8 cellular contexts compared by ENCODE assay signal in genomic region chr1:180501865-180502360, GRCh38. TPM values are rescaled to one million over a fixed set of nuclear protein-coding genes. Genes with fewer than 3 reads are reported as not detected.
A peak's percentile ranks its signal among the peaks of the same experiment; 100 is the strongest.
DNase-seq lines count a peak whose midpoint lies in the region; ATAC-seq, FAIRE-seq and TF ChIP-seq lines count a peak whose summit lies in the region.

No MANE protein-coding gene starts in this region.

- in situ Hi-C loops in HepG2 (cut with HindIII; ENCODE audit: extremely low pct_ligation_motif_present, low pct_unique_long_range_greater_than_20kb), result loop anchor here (25.0 kb wide), 1 partner anchor 635 kb away; no protein-coding TSS in a partner anchor
- in situ Hi-C loops in transverse colon (cut with MboI; ENCODE audit: low pct_ligation_motif_present in 1 of 4, low pct_unique_long_range_greater_than_20kb in 1 of 4, low sequenced_read_pairs in 3 of 4), result loop anchor here in 3 of 4 donors (25.0 kb wide), 1 partner anchor 660 kb away; no protein-coding TSS in a partner anchor

- H3K79me2 ChIP-seq in HepG2 (ENCODE audit: insufficient read depth, low read length), result peaks cover 31% of the 10 kb centered on the region

- TF ChIP-seq POLR2A in HepG2 (IDR thresholded peaks at IDR 0.05; ENCODE audit: insufficient read depth in 1 of 2, low read depth in 2 of 2, low read length in 2 of 2), result no peak
- TF ChIP-seq POLR2A in transverse colon (IDR thresholded peaks at IDR 0.05), result no peak

- no peak for FAIRE-seq in HepG2 (lab: Jason Lieb, UNC)

- no peak for ATAC-seq in Right ventricle myocardium inferior
- ATAC-seq in Right ventricle myocardium superior (ENCODE audit: poor library complexity), result no peak
- ATAC-seq in HG02642 (IDR thresholded peaks at IDR 0.05; ENCODE audit: poor library complexity, unreplicated experiment), result peak; percentile 36
- ATAC-seq in HepG2, result peak; percentile 75; the same call in 2 of the 3 replicates

- CTCF ChIA-PET in HepG2 (lab: Yijun Ruan, JAX; ENCODE audit: low intra/inter-chr PET ratio, low total read pairs), result no interaction called here

- H3K4me3 ChIP-seq in adipocyte (ENCODE audit: low read length) (peak overlapping the region; percentile 97), HepG2 (replicated peaks in 1 of 3; ENCODE audit: insufficient read depth in 1 of 3, low read depth in 2 of 3, low read length in 3 of 3) (peak overlapping the region; percentile 73 to 90 (median 73)), transverse colon (peak overlapping the region; percentile 54 to 85 (median 66))

- H3K27ac ChIP-seq in HepG2 (ENCODE audit: extremely low read length, insufficient read depth, low read length) (peak overlapping the region; percentile 93), transverse colon (peak overlapping the region; percentile 90 to 96 (median 94))

- no peak for TF ChIP-seq EP300 in HepG2 (IDR thresholded peaks at IDR 0.05; ENCODE audit: low read depth in 2 of 2, low read length in 2 of 2)
- no peak for TF ChIP-seq EP300 in HepG2 (CRISPR knock-in tag; IDR thresholded peaks at IDR 0.05; ENCODE audit: borderline replicate concordance)
- TF ChIP-seq EP300 in transverse colon (IDR thresholded peaks at IDR 0.05; ENCODE audit: low read depth), result no peak

- no TSS peak for BruUV-seq in HepG2 (replicated peaks; lab: Mats Ljungman, UMichigan)

- H2AFZ ChIP-seq in HepG2 (ENCODE audit: low read length), result no peak overlapping the region

- DNase-seq in Right ventricle myocardium inferior (ENCODE audit: missing footprints) (peak; percentile 70), Right ventricle myocardium superior (no peak), NCI-H146 treated with DMSO at 0.1 percent for 48 hours (lab: John Stamatoyannopoulos, UW; ENCODE audit: unreplicated experiment) (peak; percentile 82), adipocyte (ENCODE audit: low read depth) (no peak), HepG2 (ENCODE audit: low spot score) (no peak), transverse colon (no peak), NCI-H82 treated with DMSO at 0.1 percent for 48 hours (lab: John Stamatoyannopoulos, UW; ENCODE audit: unreplicated experiment) (no peak)

- no peaks in the 10 kb centered on the region for H4K20me1 ChIP-seq in HepG2 (ENCODE audit: insufficient read depth, low read length)

- no peak for TF ChIP-seq RAD21 in HepG2 (CRISPR knock-in tag; IDR thresholded peaks at IDR 0.05)

- no peaks in the 10 kb centered on the region for H3K9me3 ChIP-seq in adipocyte (ENCODE audit: control insufficient read depth, low read length)
- no peaks in the 10 kb centered on the region for H3K9me3 ChIP-seq in HepG2 (ENCODE audit: low read length)
- H3K9me3 ChIP-seq in transverse colon, result no peaks in the 10 kb centered on the region

- H3K27me3 ChIP-seq in adipocyte (replicated peaks; ENCODE audit: control insufficient read depth, insufficient read depth, low read length) (no peaks in the 10 kb centered on the region), HepG2 (ENCODE audit: control insufficient read depth in 1 of 2, insufficient read depth in 2 of 2, low read length in 2 of 2) (no peaks in the 10 kb centered on the region; a peak in 1 of 5 replicates), transverse colon (no peaks in the 10 kb centered on the region)

- POLR2A ChIA-PET in HepG2 (lab: Yijun Ruan, JAX), result interaction anchor here (0.8 to 3.4 kb wide), 8 partner anchors 9 to 521 kb away, joined by 3 to 23 read pairs (median 5); partner anchors contain the start of genes STX6 and XPR1

- WGBS in HepG2 (ENCODE audit: low lambda C conversion rate), result 1% methylated on average over 2 of the region's 18 CpGs
- 0 to 1% methylated on average over 1 to 18 of the region's 18 CpGs for WGBS in transverse colon (ENCODE audit: low coverage in 1 of 2), 2 donors

- H3K4me1 ChIP-seq in adipocyte (ENCODE audit: control insufficient read depth, insufficient read depth, low read length) (peaks cover 26% of the 10 kb centered on the region), HepG2 (ENCODE audit: insufficient read depth, low read length) (peaks cover 48% of the 10 kb centered on the region), transverse colon (peaks cover 5 to 28% (median 14%) of the 10 kb centered on the region in 4 donors)

- H3K36me3 ChIP-seq in adipocyte (ENCODE audit: control insufficient read depth, insufficient read depth, low read length, severe bottlenecking), result peaks cover 3% of the 10 kb centered on the region
- H3K36me3 ChIP-seq in HepG2 (replicated peaks in 1 of 2; ENCODE audit: control insufficient read depth in 1 of 2, insufficient read depth in 2 of 2, low read length in 2 of 2), result 0 out of 5 replicates have a peak, but pooled peaks cover 0 to 6% of the 10 kb centered on the region in 2 experiments
- H3K36me3 ChIP-seq in transverse colon, result no peaks in the 10 kb centered on the region

- H3K4me2 ChIP-seq in HepG2 (ENCODE audit: low read depth, low read length), result peak overlapping the region; percentile 90

- H3K9ac ChIP-seq in adipocyte (ENCODE audit: low read length) (peak overlapping the region; percentile 96), HepG2 (ENCODE audit: insufficient read depth, low read depth, low read length) (peak overlapping the region; percentile 86)

- intact Hi-C loops in Right ventricle myocardium inferior (cut with DNase I) (loop anchor here (10.0 kb wide), 1 partner anchor 533 kb away; the partner anchor contains the start of gene MR1), Right ventricle myocardium superior (cut with DNase I) (no loop called here), HepG2 (cut with micrococcal nuclease; ENCODE audit: unreplicated experiment) (no loop called here), transverse colon (cut with DNase I; ENCODE audit: low total_unique reads) (no loop called here)

- peak; percentile 29; the same call in 1 of the 2 replicates for TF ChIP-seq CTCF in HepG2 (CRISPR knock-in tag; IDR thresholded peaks at IDR 0.05)
- no peak for TF ChIP-seq CTCF in transverse colon (IDR thresholded peaks at IDR 0.05)

TF ChIP-seq in HepG2, 621 proteins besides CTCF, POLR2A, EP300 and RAD21 (continues in another document):
- no peak for TF ChIP-seq NFYC (CRISPR knock-in tag; IDR thresholded peaks at IDR 0.05)
- peak; percentile 29 for TF ChIP-seq BRCA1 (CRISPR knock-in tag; IDR thresholded peaks at IDR 0.05)

RNA-seq across cellular contexts. Expression of gene ACBD6, which starts 0.5 kb away (rescaled TPM):
- total RNA-seq in Right ventricle myocardium inferior, result 17.8 TPM
- 16.2 TPM for total RNA-seq in Right ventricle myocardium superior
- 40.3 and 47.2 TPM in 2 replicates for total RNA-seq in HepG2 (2016; rRNA removed; fragmentation: Illumina TruSeq; extraction: Trizol)
- 30.6 and 31.1 TPM in 2 replicates for total RNA-seq in HepG2 (2016; cell fraction: cytosol; rRNA removed; fragmentation: Illumina TruSeq; extraction: Trizol; ENCODE audit: low read depth)
- 41.0 and 43.9 TPM in 2 replicates for total RNA-seq in HepG2 (2016; cell fraction: insoluble cytoplasmic fraction; rRNA removed; fragmentation: Illumina TruSeq; extraction: Trizol)
- 32.9 and 34.9 TPM in 2 replicates for total RNA-seq in HepG2 (2016; cell fraction: membrane; rRNA removed; fragmentation: Illumina TruSeq; extraction: Trizol)
- total RNA-seq in HepG2 (2016; cell fraction: nucleus; rRNA removed; fragmentation: Illumina TruSeq; extraction: Trizol), result 55.8 and 63.0 TPM in 2 replicates
- 33.5 and 34.6 TPM in 2 replicates for polyA plus RNA-seq in HepG2 (2011; rRNA removed)
- 26.4 and 27.2 TPM in 2 replicates for polyA plus RNA-seq in HepG2 (2011; cell fraction: cytosol; rRNA removed)
- polyA plus RNA-seq in HepG2 (2011; cell fraction: nucleus; rRNA removed), result 68.1 and 72.9 TPM in 2 replicates
- polyA plus RNA-seq in HepG2 (2012), result 36.1 and 39.1 TPM in 2 replicates
- 21.5 and 22.5 TPM in 2 replicates for polyA plus RNA-seq in HepG2 (2016; cell fraction: cytosol; fragmentation: Illumina TruSeq; extraction: Trizol; ENCODE audit: low read depth)
- 32.0 and 34.5 TPM in 2 replicates for polyA plus RNA-seq in HepG2 (2016; cell fraction: insoluble cytoplasmic fraction; fragmentation: Illumina TruSeq; extraction: Trizol; ENCODE audit: low read depth)
- 24.3 and 28.2 TPM in 2 replicates for polyA plus RNA-seq in HepG2 (2016; cell fraction: membrane; fragmentation: Illumina TruSeq; extraction: Trizol; ENCODE audit: low read depth)
- 64.9 and 65.5 TPM in 2 replicates for polyA plus RNA-seq in HepG2 (2016; cell fraction: nucleus; fragmentation: Illumina TruSeq; extraction: Trizol; ENCODE audit: insufficient read depth, low read depth)
- polyA minus RNA-seq in HepG2 (2011; rRNA and poly(A)+ RNA removed; ENCODE audit: low replicate concordance), result 52.6 and 104 TPM in 2 replicates
- polyA minus RNA-seq in HepG2 (2011; cell fraction: cytosol; rRNA and poly(A)+ RNA removed), result 16.2 and 16.5 TPM in 2 replicates
- 83.4 and 88.0 TPM in 2 replicates for polyA minus RNA-seq in HepG2 (2011; cell fraction: nucleus; rRNA and poly(A)+ RNA removed)
- total RNA-seq in transverse colon, result 10 to 100 TPM in 3 of 4 donors, 1 to 10 TPM in 1; 9.7 to 48.4 (median 38.6) TPM

RNA-seq across cellular contexts. Expression of gene OVAAL, which starts 56.9 kb away (rescaled TPM):
- total RNA-seq in Right ventricle myocardium inferior (2.0 TPM), Right ventricle myocardium superior (1.1 TPM), HepG2 (2016; rRNA removed; fragmentation: Illumina TruSeq; extraction: Trizol) (not detected in 2 replicates), transverse colon (under 1 TPM in 1 of 4 donors, not detected in 3; 0.41 TPM)
- total RNA-seq in HepG2 (2016; cell fraction: cytosol; rRNA removed; fragmentation: Illumina TruSeq; extraction: Trizol; ENCODE audit: low read depth), result not detected in 2 replicates
- 0.12 TPM in 1 of 2 replicates, not detected in the other for total RNA-seq in HepG2 (2016; cell fraction: insoluble cytoplasmic fraction; rRNA removed; fragmentation: Illumina TruSeq; extraction: Trizol)
- not detected in 2 replicates for total RNA-seq in HepG2 (2016; cell fraction: membrane; rRNA removed; fragmentation: Illumina TruSeq; extraction: Trizol)
- not detected in 2 replicates for total RNA-seq in HepG2 (2016; cell fraction: nucleus; rRNA removed; fragmentation: Illumina TruSeq; extraction: Trizol)
- polyA plus RNA-seq in HepG2 (2011; rRNA removed), result 0.04 and 0.08 TPM in 2 replicates
- polyA plus RNA-seq in HepG2 (2011; cell fraction: cytosol; rRNA removed), result 0.03 and 0.09 TPM in 2 replicates
- polyA plus RNA-seq in HepG2 (2011; cell fraction: nucleus; rRNA removed), result not detected in 2 replicates
- polyA plus RNA-seq in HepG2 (2012), result 0.09 TPM in 1 of 2 replicates, not detected in the other
- polyA plus RNA-seq in HepG2 (2016; cell fraction: cytosol; fragmentation: Illumina TruSeq; extraction: Trizol; ENCODE audit: low read depth), result not detected in 2 replicates
- not detected in 2 replicates for polyA plus RNA-seq in HepG2 (2016; cell fraction: insoluble cytoplasmic fraction; fragmentation: Illumina TruSeq; extraction: Trizol; ENCODE audit: low read depth)
- 0.10 TPM in 1 of 2 replicates, not detected in the other for polyA plus RNA-seq in HepG2 (2016; cell fraction: membrane; fragmentation: Illumina TruSeq; extraction: Trizol; ENCODE audit: low read depth)
- not detected in 2 replicates for polyA plus RNA-seq in HepG2 (2016; cell fraction: nucleus; fragmentation: Illumina TruSeq; extraction: Trizol; ENCODE audit: insufficient read depth, low read depth)
- polyA minus RNA-seq in HepG2 (2011; rRNA and poly(A)+ RNA removed; ENCODE audit: low replicate concordance), result not detected in 2 replicates
- not detected in 2 replicates for polyA minus RNA-seq in HepG2 (2011; cell fraction: cytosol; rRNA and poly(A)+ RNA removed)
- not detected in 2 replicates for polyA minus RNA-seq in HepG2 (2011; cell fraction: nucleus; rRNA and poly(A)+ RNA removed)

Comparison
In these comparisons a context has a peak if more than half of its experiments do, and no peak if none do; other contexts are left out.
1. DNase-seq: peak in Right ventricle myocardium inferior (single experiment) and NCI-H146 treated with DMSO at 0.1 percent for 48 hours (single experiment); none in Right ventricle myocardium superior (single experiment), adipocyte (single experiment), HepG2 (single experiment), transverse colon (single experiment) and NCI-H82 treated with DMSO at 0.1 percent for 48 hours (single experiment).
2. ATAC-seq: peak in HG02642 (single experiment) and HepG2 (single experiment); none in Right ventricle myocardium inferior (single experiment) and Right ventricle myocardium superior (single experiment).
3. Peak in every context shown above with its lines, with median percentiles within 50 percentile points of each other: H3K4me3 ChIP-seq.